Comparison of ENCODE assay signal across 8 cellular contexts in the genomic region with DNA sequence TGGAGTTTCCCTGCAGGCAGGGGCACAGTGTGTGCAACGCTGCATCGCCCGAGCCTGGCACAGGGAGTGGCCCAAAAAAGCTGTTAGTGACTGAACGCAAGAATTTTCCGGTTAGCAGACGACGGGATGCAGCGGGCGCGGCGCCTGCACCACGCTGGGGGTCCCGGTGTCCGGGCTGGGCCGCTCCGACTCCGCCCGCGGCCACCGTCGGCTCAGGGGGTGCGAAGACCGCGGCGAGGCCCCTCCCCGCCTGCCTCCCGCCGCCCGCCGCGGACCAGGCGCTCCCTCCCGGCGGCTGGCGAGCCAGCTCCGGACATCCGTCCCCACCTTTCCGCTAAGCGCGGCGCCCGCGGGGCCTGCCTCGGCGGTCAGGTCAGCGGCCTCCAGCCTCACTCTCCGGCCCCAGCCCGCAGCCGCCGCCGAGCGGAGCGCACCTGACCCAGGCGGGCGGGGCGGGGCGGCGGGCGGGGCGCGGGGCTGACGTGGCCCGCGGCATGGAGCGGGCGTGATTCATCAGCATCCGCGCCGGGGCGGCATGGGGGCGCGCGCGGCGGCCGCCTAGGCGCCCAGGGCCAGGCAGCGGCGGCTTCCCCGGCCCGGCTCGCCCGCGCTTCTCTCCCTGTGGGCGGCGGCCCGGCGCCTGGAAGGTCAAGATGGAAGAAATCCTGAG. TPM values are rescaled to one million over a fixed set of nuclear protein-coding genes. Genes with fewer than 3 reads are reported as not detected.
DNase-seq lines count a peak whose midpoint lies in the region; ATAC-seq and TF ChIP-seq lines count a peak whose summit lies in the region.

A gene with protein sequence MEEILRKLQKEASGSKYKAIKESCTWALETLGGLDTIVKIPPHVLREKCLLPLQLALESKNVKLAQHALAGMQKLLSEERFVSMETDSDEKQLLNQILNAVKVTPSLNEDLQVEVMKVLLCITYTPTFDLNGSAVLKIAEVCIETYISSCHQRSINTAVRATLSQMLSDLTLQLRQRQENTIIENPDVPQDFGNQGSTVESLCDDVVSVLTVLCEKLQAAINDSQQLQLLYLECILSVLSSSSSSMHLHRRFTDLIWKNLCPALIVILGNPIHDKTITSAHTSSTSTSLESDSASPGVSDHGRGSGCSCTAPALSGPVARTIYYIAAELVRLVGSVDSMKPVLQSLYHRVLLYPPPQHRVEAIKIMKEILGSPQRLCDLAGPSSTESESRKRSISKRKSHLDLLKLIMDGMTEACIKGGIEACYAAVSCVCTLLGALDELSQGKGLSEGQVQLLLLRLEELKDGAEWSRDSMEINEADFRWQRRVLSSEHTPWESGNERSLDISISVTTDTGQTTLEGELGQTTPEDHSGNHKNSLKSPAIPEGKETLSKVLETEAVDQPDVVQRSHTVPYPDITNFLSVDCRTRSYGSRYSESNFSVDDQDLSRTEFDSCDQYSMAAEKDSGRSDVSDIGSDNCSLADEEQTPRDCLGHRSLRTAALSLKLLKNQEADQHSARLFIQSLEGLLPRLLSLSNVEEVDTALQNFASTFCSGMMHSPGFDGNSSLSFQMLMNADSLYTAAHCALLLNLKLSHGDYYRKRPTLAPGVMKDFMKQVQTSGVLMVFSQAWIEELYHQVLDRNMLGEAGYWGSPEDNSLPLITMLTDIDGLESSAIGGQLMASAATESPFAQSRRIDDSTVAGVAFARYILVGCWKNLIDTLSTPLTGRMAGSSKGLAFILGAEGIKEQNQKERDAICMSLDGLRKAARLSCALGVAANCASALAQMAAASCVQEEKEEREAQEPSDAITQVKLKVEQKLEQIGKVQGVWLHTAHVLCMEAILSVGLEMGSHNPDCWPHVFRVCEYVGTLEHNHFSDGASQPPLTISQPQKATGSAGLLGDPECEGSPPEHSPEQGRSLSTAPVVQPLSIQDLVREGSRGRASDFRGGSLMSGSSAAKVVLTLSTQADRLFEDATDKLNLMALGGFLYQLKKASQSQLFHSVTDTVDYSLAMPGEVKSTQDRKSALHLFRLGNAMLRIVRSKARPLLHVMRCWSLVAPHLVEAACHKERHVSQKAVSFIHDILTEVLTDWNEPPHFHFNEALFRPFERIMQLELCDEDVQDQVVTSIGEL (N-terminal part only) (plus strand): TSS at position 506 of the 670 bp plus-strand sequence. CDS start 148 bp downstream, at position 654.

- H3K4me1 Mint-ChIP-seq in activated T-cell treated with anti-CD3 and anti-CD28 coated beads, Interleukin-2, amount 50 U/mL, for 4 hours (ENCODE audit: low read depth), result peaks cover 8% of the 10 kb centered on the region
- peaks cover 4 to 17% (median 12%) of the 10 kb centered on the region in 3 donors for H3K4me1 Mint-ChIP-seq in naive B cell

- 0 to 1% methylated on average over 14 to 20 of the region's 88 CpGs for WGBS in esophagus squamous epithelium, 2 donors

- no peaks in the 10 kb centered on the region for H3K36me3 Mint-ChIP-seq in activated T-cell treated with anti-CD3 and anti-CD28 coated beads, Interleukin-2, amount 50 U/mL, for 4 hours (ENCODE audit: insufficient read depth)
- no peaks in the 10 kb centered on the region for H3K36me3 Mint-ChIP-seq in naive B cell

- H3K27me3 ChIP-seq in esophagus squamous epithelium, result peaks cover 0 to 88% (median 8%) of the 10 kb centered on the region in 4 donors

- H3K27me3 Mint-ChIP-seq in activated T-cell treated with anti-CD3 and anti-CD28 coated beads, Interleukin-2, amount 50 U/mL, for 4 hours (ENCODE audit: low read depth), result peaks cover 62% of the 10 kb centered on the region
- peaks cover 60 to 63% (median 63%) of the 10 kb centered on the region in 3 donors for H3K27me3 Mint-ChIP-seq in naive B cell

- H3K9me3 Mint-ChIP-seq in activated T-cell treated with anti-CD3 and anti-CD28 coated beads, Interleukin-2, amount 50 U/mL, for 4 hours, result no peaks in the 10 kb centered on the region
- no peaks in the 10 kb centered on the region for H3K9me3 Mint-ChIP-seq in naive B cell

- no peaks in the 10 kb centered on the region for H3K36me3 ChIP-seq in esophagus squamous epithelium

- H3K27ac ChIP-seq in esophagus squamous epithelium, result peak within 1 kb of the TSS in 3 of 4 donors; percentile 40 to 61 (median 54)

- TF ChIP-seq POLR2A in esophagus squamous epithelium (IDR thresholded peaks at IDR 0.05), result peak in 1 of 4 donors; percentile 28

- peak; percentile 79 for DNase-seq in GM13977 (ENCODE audit: low spot score)
- DNase-seq in NCI-H526 treated with DMSO at 0.1 percent for 48 hours (lab: John Stamatoyannopoulos, UW), result peak; percentile 34
- peak; percentile 55 for DNase-seq in activated T-cell treated with anti-CD3 and anti-CD28 coated beads, Interleukin-2, amount 50 U/mL, for 4 hours
- DNase-seq in esophagus squamous epithelium (lab: John Stamatoyannopoulos, UW), result no peak
- DNase-seq in naive B cell, result peak; percentile 31
- peak; percentile 54 for DNase-seq in stimulated activated naive CD4-positive, alpha-beta T cell treated with Interleukin-2 at 50 U/mL for 16 hours (lab: John Stamatoyannopoulos, UW)
- no peak for DNase-seq in AML-193 (lab: John Stamatoyannopoulos, UW)

- in situ Hi-C loops in GM13977 (cut with MboI; ENCODE audit: low pct_unique_long_range_greater_than_20kb, low sequenced_read_pairs, unreplicated experiment), result no loop called here

- peak within 1 kb of the TSS; percentile 37 to 76 (median 52) for H3K4me3 ChIP-seq in esophagus squamous epithelium

- H3K4me1 ChIP-seq in esophagus squamous epithelium, result peaks cover 7 to 20% (median 10%) of the 10 kb centered on the region in 3 donors

- ATAC-seq in HG02759 (IDR thresholded peaks at IDR 0.05; ENCODE audit: unreplicated experiment) (peak; percentile 90), naive B cell (ENCODE audit: low read depth in 2 of 2) (peak; percentile 87)
- peak; percentile 97 to 99 for ATAC-seq in activated T-cell treated with anti-CD3 and anti-CD28 coated beads, Interleukin-2, amount 50 U/mL, for 4 hours

- no peaks in the 10 kb centered on the region for H3K9me3 ChIP-seq in esophagus squamous epithelium

- intact Hi-C loops in esophagus squamous epithelium (cut with DNase I), result no loop called here

- no peak for TF ChIP-seq CTCF in GM13977 (IDR thresholded peaks at IDR 0.05; ENCODE audit: extremely low read depth, insufficient read depth, missing control alignments)
- TF ChIP-seq CTCF in esophagus squamous epithelium (IDR thresholded peaks at IDR 0.05), result no peak

- peak within 1 kb of the TSS; percentile 76 for H3K4me3 Mint-ChIP-seq in activated T-cell treated with anti-CD3 and anti-CD28 coated beads, Interleukin-2, amount 50 U/mL, for 4 hours
- H3K4me3 Mint-ChIP-seq in naive B cell, result peak within 1 kb of the TSS; percentile 70 to 88 (median 81)

- peak within 1 kb of the TSS in 2 of 6 donors; percentile 60 to 65 for H3K27ac Mint-ChIP-seq in naive B cell

RNA-seq across cellular contexts. Expression of the gene that starts here (rescaled TPM):
- total RNA-seq in activated T-cell treated with anti-CD3 and anti-CD28 coated beads, Interleukin-2, amount 50 U/mL, for 4 hours, result under 1 TPM; 0.16 to 0.53 (median 0.29) TPM
- total RNA-seq in esophagus squamous epithelium, result 1 to 10 TPM in 2 of 4 donors, under 1 TPM in 2; 0.92 to 1.0 (median 0.99) TPM
- not detected for polyA plus RNA-seq in naive B cell (ENCODE audit: low read depth in 6 of 6)

Comparison
In these comparisons a context has a peak if more than half of its experiments do, and no peak if none do; other contexts are left out.
1. Peak in DNase-seq and ATAC-seq in activated T-cell treated with anti-CD3 and anti-CD28 coated beads, Interleukin-2, amount 50 U/mL, for 4 hours; RNA of the gene not detected or under 1 TPM.
2. Peak in DNase-seq and ATAC-seq in naive B cell; RNA of the gene not detected or under 1 TPM.
3. DNase-seq: peak in GM13977 (single experiment), NCI-H526 treated with DMSO at 0.1 percent for 48 hours (single experiment) and stimulated activated naive CD4-positive, alpha-beta T cell treated with Interleukin-2 at 50 U/mL for 16 hours (single experiment); none in esophagus squamous epithelium (single experiment) and AML-193 (0 of 2).
4. Peak in every context shown above with its lines, with median percentiles within 50 percentile points of each other: ATAC-seq.